ENCODE assay signal across 18 cellular contexts in the genomic region with DNA sequence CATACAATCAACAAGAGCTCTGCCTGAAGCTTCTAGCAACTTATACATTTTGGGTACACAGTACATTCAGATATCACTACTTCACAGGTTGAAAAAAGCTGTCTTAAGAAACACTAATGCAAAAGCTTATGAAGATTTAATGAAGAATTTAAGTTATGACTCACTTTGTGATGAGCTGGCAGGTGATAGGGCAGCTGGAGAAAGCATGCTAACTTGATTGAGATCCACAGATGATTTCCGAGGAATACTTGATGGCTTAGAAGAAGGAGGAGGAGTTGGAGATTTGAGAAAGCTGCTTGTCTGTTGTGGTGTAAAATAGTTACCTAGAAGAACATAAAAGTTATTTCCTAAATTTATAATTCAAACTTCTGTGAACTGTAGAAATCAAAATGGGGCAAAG. TPM values are rescaled to one million over a fixed set of nuclear protein-coding genes. Genes with fewer than 3 reads are reported as not detected.
DNase-seq lines count a peak whose midpoint lies in the region; ATAC-seq, FAIRE-seq and TF ChIP-seq lines count a peak whose summit lies in the region.
"Had no signal": no experiment of that assay in that cellular context is flagged by ENCODE, and none has a peak within 500 bp of the region (broad histone marks: within the 10 kb centered on the region; RNA-seq: fewer than 3 reads in every experiment).

No MANE protein-coding gene starts in this region.

- peak; percentile 45 for DNase-seq in AG10803 (ENCODE audit: low read depth)
- peak; percentile 74 for DNase-seq in HCEC 1CT
- peak; percentile 36 for DNase-seq in astrocyte (ENCODE audit: low read depth)
- peak; percentile 9 for DNase-seq in hepatocyte (ENCODE audit: low spot score)
- no peak for DNase-seq in KG1 (lab: John Stamatoyannopoulos, UW)
- DNase-seq in 8988T: no peak
- no peak for DNase-seq in ecto neural progenitor cell (ENCODE audit: low spot score)
- DNase-seq: activated CD4-positive, alpha-beta T cell treated with anti-CD3 and anti-CD28 coated beads, Interleukin-2, amount 50 U/mL, for 48 hours; anterior cingulate cortex; DMS 273 treated with DMSO at 0.1 percent for 48 hours; dorsolateral prefrontal cortex; NCI-H1694 treated with DMSO at 0.1 percent for 48 hours; NCI-H446 treated with DMSO at 0.1 percent for 48 hours; nephron progenitor cell; substantia nigra had no signal

- H3K27ac ChIP-seq in astrocyte (ENCODE audit: low read depth, low read length) (no peak overlapping the region), hepatocyte (no peak overlapping the region)
- H3K27ac ChIP-seq: dorsolateral prefrontal cortex, SK-N-MC had no signal

- H3K9ac ChIP-seq in astrocyte (ENCODE audit: low read length): no peak overlapping the region

- H3K27me3 Mint-ChIP-seq in astrocyte (ENCODE audit: low read depth, unreplicated experiment): no peaks in the 10 kb centered on the region

- no peak for ATAC-seq in GM18517 (IDR thresholded peaks at IDR 0.05; ENCODE audit: unreplicated experiment)
- ATAC-seq: GM23338 had no signal

- H3K36me3 Mint-ChIP-seq in astrocyte (ENCODE audit: low read depth, unreplicated experiment): peaks cover 4% of the 10 kb centered on the region

- H3K4me1 ChIP-seq in astrocyte (ENCODE audit: insufficient read depth, low read length) (no peaks in the 10 kb centered on the region), hepatocyte (ENCODE audit: insufficient read depth) (no peaks in the 10 kb centered on the region)

- H3K4me3 ChIP-seq in AG10803 (ENCODE audit: low read length) (no peak overlapping the region), astrocyte (ENCODE audit: insufficient read depth, low read depth, low read length) (no peak overlapping the region), hepatocyte (no peak overlapping the region)
- H3K4me3 ChIP-seq: dorsolateral prefrontal cortex, GM23338, SK-N-MC had no signal

- peaks cover 9% of the 10 kb centered on the region for H3K79me2 ChIP-seq in astrocyte (ENCODE audit: insufficient read depth, low read length)
- no peaks in the 10 kb centered on the region for H3K79me2 ChIP-seq in hepatocyte

- H3K36me3 ChIP-seq in astrocyte (ENCODE audit: insufficient read depth, low read length) (peaks cover 60% of the 10 kb centered on the region), hepatocyte (replicated peaks; ENCODE audit: insufficient read depth, low read depth) (no peaks in the 10 kb centered on the region)

- H3K27me3 ChIP-seq in astrocyte (ENCODE audit: insufficient read depth, low read length) (no peaks in the 10 kb centered on the region), hepatocyte (no peaks in the 10 kb centered on the region)
- H3K27me3 ChIP-seq: dorsolateral prefrontal cortex had no signal

- WGBS in hepatocyte (ENCODE audit: low lambda C conversion rate, missing lambda C conversion rate): 81% methylated on average over 1 of the region's 1 CpG

- H3K4me3 Mint-ChIP-seq in astrocyte (ENCODE audit: unreplicated experiment): no peak overlapping the region
- H3K4me3 Mint-ChIP-seq: GM23338, nephron progenitor cell had no signal

- H3K4me2 ChIP-seq in astrocyte (ENCODE audit: low read length) (no peak overlapping the region), hepatocyte (no peak overlapping the region)
- H3K4me2 ChIP-seq: GM23338 had no signal

- TF ChIP-seq CTCF in AG10803 (conservative IDR thresholded peaks at IDR 0.05; ENCODE audit: low read length): no peak
- TF ChIP-seq CTCF in astrocyte (IDR thresholded peaks at IDR 0.05; ENCODE audit: insufficient read depth, low read depth, low read length): no peak
- no peak for TF ChIP-seq CTCF in hepatocyte (IDR thresholded peaks at IDR 0.05; ENCODE audit: poor library complexity)

- peaks cover 5% of the 10 kb centered on the region for H3K4me1 Mint-ChIP-seq in astrocyte (ENCODE audit: low read depth, unreplicated experiment)
- H3K4me1 Mint-ChIP-seq: GM23338, nephron progenitor cell had no signal

- no peak overlapping the region for H2AFZ ChIP-seq in astrocyte (ENCODE audit: low read depth, low read length)
- H2AFZ ChIP-seq in hepatocyte: no peak overlapping the region
- H2AFZ ChIP-seq: GM23338 had no signal

- H3K27ac Mint-ChIP-seq in astrocyte (ENCODE audit: unreplicated experiment): no peak overlapping the region
- H3K27ac Mint-ChIP-seq: GM23338, nephron progenitor cell had no signal

- no peak for FAIRE-seq in astrocyte (lab: Jason Lieb, UNC)

- no peaks in the 10 kb centered on the region for H3K9me3 Mint-ChIP-seq in astrocyte (ENCODE audit: unreplicated experiment)
- H3K9me3 Mint-ChIP-seq: GM23338, nephron progenitor cell had no signal

- H4K20me1 ChIP-seq in astrocyte (ENCODE audit: insufficient read depth, low read length) (peaks cover 3% of the 10 kb centered on the region), hepatocyte (ENCODE audit: insufficient read depth, poor library complexity, severe bottlenecking) (peaks cover 2% of the 10 kb centered on the region)

- no peaks in the 10 kb centered on the region for H3K9me2 ChIP-seq in hepatocyte (replicated peaks; ENCODE audit: insufficient read depth)

- H3K9me3 ChIP-seq in astrocyte (ENCODE audit: insufficient read depth, low read depth, low read length): no peaks in the 10 kb centered on the region
- H3K9me3 ChIP-seq in hepatocyte (ENCODE audit: low read depth): no peaks in the 10 kb centered on the region

RNA-seq across cellular contexts. Expression of a gene that starts 23.3 kb away (rescaled TPM):
- total RNA-seq in astrocyte (26.3 and 29.6 TPM in 2 replicates), hepatocyte (31.8 and 35.6 TPM in 2 replicates)
- 61.1 and 61.3 TPM in 2 replicates for polyA plus RNA-seq in hepatocyte

RNA-seq across cellular contexts. Expression of a gene that starts 24.7 kb away (rescaled TPM):
- total RNA-seq in astrocyte: 26.3 and 29.5 TPM in 2 replicates
- total RNA-seq in hepatocyte: 66.2 and 69.9 TPM in 2 replicates
- polyA plus RNA-seq in hepatocyte: 99.4 and 100 TPM in 2 replicates

RNA-seq across cellular contexts. Expression of a gene that starts 35.6 kb away (rescaled TPM):
- 80.8 and 87.7 TPM in 2 replicates for total RNA-seq in astrocyte
- total RNA-seq in hepatocyte: 49.8 and 58.3 TPM in 2 replicates
- 45.4 and 47.5 TPM in 2 replicates for polyA plus RNA-seq in hepatocyte

Comparison
In these comparisons a context has a peak if more than half of its experiments do, and no peak if none do; other contexts are left out.
1. DNase-seq: peak in AG10803 (single experiment), HCEC 1CT (single experiment), astrocyte (single experiment) and hepatocyte (single experiment); none in KG1 (single experiment), 8988T (single experiment) and ecto neural progenitor cell (single experiment).